Comparison of ENCODE assay signal across 8 cellular contexts in the genomic region with DNA sequence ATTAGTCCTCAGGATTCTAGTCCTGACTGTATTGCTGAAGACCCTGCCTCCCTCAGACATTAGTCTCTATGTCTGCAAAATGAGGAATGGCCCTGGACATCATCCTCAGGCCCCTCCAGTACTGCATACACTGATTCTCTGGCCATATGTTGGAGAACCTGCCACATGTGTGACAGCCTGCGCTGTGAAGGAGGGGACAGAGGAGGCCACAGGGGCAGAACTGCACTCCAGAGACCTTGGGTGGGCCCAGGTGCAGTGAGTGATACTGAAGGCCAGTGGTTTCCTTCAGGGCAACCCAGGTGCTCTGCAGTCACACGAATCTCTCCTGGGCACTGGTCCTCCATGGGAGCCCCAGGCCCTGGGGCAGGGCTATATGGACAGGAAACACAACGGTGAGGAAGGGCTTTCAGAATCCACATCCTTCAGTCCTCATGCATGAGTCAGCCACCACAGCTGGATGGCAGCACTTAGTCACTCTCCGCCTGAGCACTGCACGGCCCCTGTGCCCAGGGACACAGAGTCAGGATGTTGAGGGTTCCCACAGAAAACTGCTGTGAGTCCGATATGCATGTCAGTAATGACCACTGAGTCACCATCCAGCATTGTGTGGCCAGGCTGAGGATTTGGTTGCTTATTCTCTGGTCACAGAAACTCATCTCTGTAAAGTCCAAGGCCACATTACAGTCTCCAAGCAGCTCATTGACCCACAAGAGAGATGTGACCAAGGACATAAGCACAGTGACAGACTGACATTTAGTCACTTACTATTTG. TPM values are rescaled to one million over a fixed set of nuclear protein-coding genes. Genes with fewer than 3 reads are reported as not detected.
DNase-seq lines count a peak whose midpoint lies in the region; ATAC-seq and TF ChIP-seq lines count a peak whose summit lies in the region.

No MANE protein-coding gene starts in this region.

- H3K18ac ChIP-seq in trophoblast cell (ENCODE audit: low read length), result peak overlapping the region; percentile 1

- H3K79me1 ChIP-seq in trophoblast cell (ENCODE audit: low read length), result peaks cover 4% of the 10 kb centered on the region

- H3K27me3 ChIP-seq in BJ (ENCODE audit: control insufficient read depth, insufficient read depth, low read length) (no peaks in the 10 kb centered on the region), NT2/D1 (ENCODE audit: insufficient read depth, insufficient read length) (no peaks in the 10 kb centered on the region), trophoblast cell (ENCODE audit: insufficient read depth, low read length) (no peaks in the 10 kb centered on the region), MM.1S (replicated peaks; ENCODE audit: insufficient read depth, low read length) (no peaks in the 10 kb centered on the region)

- H3K36me3 ChIP-seq in BJ (ENCODE audit: control insufficient read depth, insufficient read depth, low read length) (no peaks in the 10 kb centered on the region), NT2/D1 (ENCODE audit: insufficient read depth, insufficient read length, low read length) (no peaks in the 10 kb centered on the region), trophoblast cell (ENCODE audit: control insufficient read depth in 1 of 2, insufficient read depth in 2 of 2, low read length in 2 of 2) (no peaks in the 10 kb centered on the region), MM.1S (replicated peaks; ENCODE audit: insufficient read depth, low read length) (no peaks in the 10 kb centered on the region)

- H4K8ac ChIP-seq in trophoblast cell (ENCODE audit: low read depth, low read length), result no peak overlapping the region

- H3K9me2 ChIP-seq in MM.1S (replicated peaks; ENCODE audit: insufficient read depth, low read length), result no peaks in the 10 kb centered on the region

- H3K14ac ChIP-seq in trophoblast cell (ENCODE audit: low read length), result peak overlapping the region; percentile 24

- POLR2A ChIA-PET in BJ (lab: Charles Lee), result no interaction called here

- CTCF ChIA-PET in BJ (lab: Yijun Ruan, JAX), result interaction anchor here (1.0 to 1.5 kb wide), 3 partner anchors 13 to 152 kb away, joined by 3 to 4 read pairs (median 4); no protein-coding TSS in a partner anchor

- peak overlapping the region; percentile 74 for H4K91ac ChIP-seq in trophoblast cell (ENCODE audit: low read depth, low read length)

- H2BK5ac ChIP-seq in trophoblast cell (ENCODE audit: low read depth, low read length, poor library complexity), result peak overlapping the region; percentile 11

- no peak overlapping the region for H3K9ac ChIP-seq in NT2/D1 (ENCODE audit: insufficient read length, low read depth)
- H3K9ac ChIP-seq in trophoblast cell (ENCODE audit: low read length), result no peak overlapping the region
- no peak overlapping the region for H3K9ac ChIP-seq in MM.1S (ENCODE audit: low read length)

- no peak overlapping the region for H3K27ac ChIP-seq in trophoblast cell (ENCODE audit: low read depth, low read length)
- H3K27ac ChIP-seq in MM.1S (ENCODE audit: low read length), result no peak overlapping the region

- ATAC-seq in GM21529 (IDR thresholded peaks at IDR 0.05; ENCODE audit: unreplicated experiment), result peak; percentile 51
- no peak for ATAC-seq in HG03139 (IDR thresholded peaks at IDR 0.05; ENCODE audit: unreplicated experiment)

- H3F3A ChIP-seq in MM.1S (ENCODE audit: insufficient read depth, low read length), result no peaks in the 10 kb centered on the region

- H3K23ac ChIP-seq in trophoblast cell (ENCODE audit: low read length), result no peak overlapping the region

- peak; percentile 90 for DNase-seq in BJ (ENCODE audit: low read depth)
- DNase-seq in NT2/D1 (ENCODE audit: low read depth, low spot score), result peak; percentile 22
- DNase-seq in ecto neural progenitor cell (ENCODE audit: low spot score), result peak; percentile 56
- peak; percentile 53 to 62 for DNase-seq in trophoblast cell
- no peak for DNase-seq in MM.1S
- no peak for DNase-seq in NCI-H1092 (lab: John Stamatoyannopoulos, UW)

- WGBS in trophoblast cell (ENCODE audit: extremely low coverage, insufficient coverage, insufficient read length), result no CpG with 5 or more reads among the region's 6 CpGs

- H4K20me1 ChIP-seq in MM.1S (ENCODE audit: insufficient read depth, low read length), result no peaks in the 10 kb centered on the region

- no peak overlapping the region for H4K12ac ChIP-seq in trophoblast cell (ENCODE audit: low read depth, low read length)

- peak overlapping the region; percentile 21 for H2BK12ac ChIP-seq in trophoblast cell (ENCODE audit: low read length)

- H2AK5ac ChIP-seq in trophoblast cell (ENCODE audit: low read length), result no peak overlapping the region

- H3K9me3 ChIP-seq in NT2/D1 (ENCODE audit: insufficient read depth, low read length), result no peaks in the 10 kb centered on the region
- no peaks in the 10 kb centered on the region for H3K9me3 ChIP-seq in trophoblast cell (ENCODE audit: insufficient read depth, low read depth, low read length)
- H3K9me3 ChIP-seq in MM.1S (replicated peaks; ENCODE audit: insufficient read depth, low read length), result no peaks in the 10 kb centered on the region

- TF ChIP-seq CTCF in BJ (IDR thresholded peaks at IDR 0.05; ENCODE audit: insufficient read depth, low read depth, low read length), result peak; percentile 45
- no peak for TF ChIP-seq CTCF in MM.1S (IDR thresholded peaks at IDR 0.05; ENCODE audit: low read length)

- H3K4me1 ChIP-seq in NT2/D1 (ENCODE audit: insufficient read depth, insufficient read length) (no peaks in the 10 kb centered on the region), trophoblast cell (ENCODE audit: control insufficient read depth in 1 of 2, insufficient read depth in 2 of 2, low read length in 2 of 2) (peaks cover 9 to 19% of the 10 kb centered on the region in 2 experiments), MM.1S (ENCODE audit: low read length) (no peaks in the 10 kb centered on the region)

- no peak overlapping the region for H3K4me3 ChIP-seq in BJ (ENCODE audit: low read depth, low read length)
- H3K4me3 ChIP-seq in NT2/D1 (ENCODE audit: insufficient read length, low read depth), result no peak overlapping the region
- no peak overlapping the region for H3K4me3 ChIP-seq in trophoblast cell (ENCODE audit: low read depth, low read length)
- H3K4me3 ChIP-seq in MM.1S (ENCODE audit: low read length), result no peak overlapping the region

- H2AFZ ChIP-seq in trophoblast cell (ENCODE audit: insufficient read depth, low read length, poor library complexity) (no peak overlapping the region), MM.1S (ENCODE audit: low read length) (no peak overlapping the region)

- H3K4me2 ChIP-seq in trophoblast cell (ENCODE audit: low read length) (no peak overlapping the region), MM.1S (ENCODE audit: low read depth, low read length) (no peak overlapping the region)

- no peak overlapping the region for H3K4ac ChIP-seq in trophoblast cell (ENCODE audit: low read depth, low read length)

- peak overlapping the region; percentile 62 for H2BK120ac ChIP-seq in trophoblast cell (ENCODE audit: insufficient read depth, low read length, poor library complexity)

- H3K79me2 ChIP-seq in trophoblast cell (ENCODE audit: control insufficient read depth, insufficient read depth, low read length, poor library complexity), result no peaks in the 10 kb centered on the region
- H3K79me2 ChIP-seq in MM.1S (ENCODE audit: low read length), result no peaks in the 10 kb centered on the region

RNA-seq across cellular contexts. Expression of gene ME3, which starts 39.7 kb away (rescaled TPM):
- 9.7 and 15.8 TPM in 2 replicates for polyA plus RNA-seq in BJ (2011; rRNA removed)
- polyA minus RNA-seq in BJ (2011; rRNA and poly(A)+ RNA removed), result 18.0 and 37.1 TPM in 2 replicates
- 2.0 and 2.3 TPM in 2 replicates for polyA plus RNA-seq in trophoblast cell (2013)

Comparison
In these comparisons a context has a peak if more than half of its experiments do, and no peak if none do; other contexts are left out.
1. DNase-seq: peak in BJ (single experiment), NT2/D1 (single experiment), ecto neural progenitor cell (single experiment) and trophoblast cell (2 of 2); none in MM.1S (single experiment) and NCI-H1092 (single experiment).